8 cellular contexts compared by ENCODE assay signal in genomic region chr1:35544976-35545375, GRCh38.
A peak's percentile ranks its signal among the peaks of the same experiment; 100 is the strongest.
DNase-seq lines count a peak whose midpoint lies in the region; ATAC-seq and TF ChIP-seq lines count a peak whose summit lies in the region.

No MANE protein-coding gene starts in this region.

- H3K27ac ChIP-seq in parathyroid adenoma, result no peak overlapping the region

- peak; percentile 27 for TF ChIP-seq CTCF in parathyroid adenoma (IDR thresholded peaks at IDR 0.05)

- no peaks in the 10 kb centered on the region for H3K27me3 ChIP-seq in parathyroid adenoma (ENCODE audit: control insufficient read depth, insufficient read depth, low read length)

- H3K4me2 ChIP-seq in parathyroid adenoma (ENCODE audit: low read length), result no peak overlapping the region

- ATAC-seq in HG02852 (IDR thresholded peaks at IDR 0.05; ENCODE audit: unreplicated experiment), result no peak
- ATAC-seq in GM18517 (IDR thresholded peaks at IDR 0.05; ENCODE audit: unreplicated experiment), result no peak

- peaks cover 34% of the 10 kb centered on the region for H3K79me2 ChIP-seq in parathyroid adenoma

- no peaks in the 10 kb centered on the region for H3K36me3 ChIP-seq in parathyroid adenoma (ENCODE audit: control insufficient read depth, insufficient read depth, low read length)

- DNase-seq in stimulated activated CD8-positive, alpha-beta memory T cell treated with anti-CD3 and anti-CD28 coated beads, Interleukin-12 subunit alpha, Interleukin-12 subunit beta, amount 100 ng/mL, for 4 hours (ENCODE audit: low read depth), result peak; percentile 33
- no peak for DNase-seq in stimulated activated CD8-positive, alpha-beta memory T cell treated with anti-CD3 and anti-CD28 coated beads, Interleukin-4, amount 100 ng/mL, for 48 hours
- DNase-seq in NCI-H1105 (lab: John Stamatoyannopoulos, UW) (peak; percentile 21), fibroblast of gingiva (ENCODE audit: low read depth) (peak; percentile 68)
- peak; percentile 54 for DNase-seq in activated CD4-positive, alpha-beta T cell treated with anti-CD3 and anti-CD28 coated beads for 48 hours

- H3K9ac ChIP-seq in parathyroid adenoma, result no peak overlapping the region

- H3K9me3 ChIP-seq in parathyroid adenoma (ENCODE audit: control insufficient read depth, low read length), result no peaks in the 10 kb centered on the region

- H3K4me3 ChIP-seq in parathyroid adenoma (ENCODE audit: low read depth, low read length), result no peak overlapping the region

- H2AFZ ChIP-seq in parathyroid adenoma, result no peak overlapping the region

- H3K4me1 ChIP-seq in parathyroid adenoma, result peaks cover 3% of the 10 kb centered on the region
